14 cellular contexts compared by ENCODE assay signal in the genomic region with DNA sequence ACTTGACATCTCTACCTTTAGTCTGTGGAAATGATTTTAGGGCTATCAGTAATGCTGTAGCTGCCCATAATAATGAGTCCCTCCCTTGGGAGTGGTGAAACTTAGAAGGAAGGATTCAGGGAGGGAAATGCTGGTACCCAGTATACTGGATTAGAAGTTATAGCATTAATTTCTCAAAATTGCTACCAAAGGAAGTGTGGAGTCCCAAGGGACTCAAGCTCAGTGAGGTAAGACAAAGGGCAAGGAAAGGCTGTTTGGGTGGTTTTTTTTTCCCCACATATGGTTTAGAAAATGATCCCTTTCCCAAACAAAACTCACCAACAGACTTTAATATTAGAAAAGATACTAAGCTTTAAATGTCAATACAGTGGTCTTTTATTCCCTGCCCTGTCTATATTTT.
"Had no signal": no experiment of that assay in that cellular context is flagged by ENCODE, and none has a peak within 500 bp of the region (broad histone marks: within the 10 kb centered on the region; RNA-seq: fewer than 3 reads in every experiment).

No MANE protein-coding gene starts in this region.

- ATAC-seq: left colon; naive thymus-derived CD4-positive, alpha-beta T cell had no signal

- H3K27ac ChIP-seq: epithelial cell of prostate, neutrophil, right atrium auricular region, tibial artery had no signal

- H3K4me1 ChIP-seq: right atrium auricular region, tibial artery had no signal

- H3K4me1 Mint-ChIP-seq: activated naive CD4-positive, alpha-beta T cell treated with anti-CD3 and anti-CD28 coated beads, Interleukin-2, amount 10 ng/mL, durations not matched to agents 7 days and 5 days had no signal

- H3K27me3 ChIP-seq: neutrophil, right atrium auricular region, tibial artery had no signal

- DNase-seq: activated CD4-positive, alpha-beta T cell treated with anti-CD3 and anti-CD28 coated beads, Interleukin-2, amount 50 U/mL, for 48 hours; activated naive CD4-positive, alpha-beta T cell treated with anti-CD3 and anti-CD28 coated beads, Interleukin-2, amount 10 ng/mL, durations not matched to agents 7 days and 5 days; left colon; naive thymus-derived CD4-positive, alpha-beta T cell; stimulated activated CD4-positive, alpha-beta T cell treated with anti-CD3 and anti-CD28 coated beads, Interleukin-2, amount 100 ng/mL, for 48 hours; stimulated activated naive CD4-positive, alpha-beta T cell; T1000; tibial artery had no signal

- H3K27ac Mint-ChIP-seq: activated naive CD4-positive, alpha-beta T cell treated with anti-CD3 and anti-CD28 coated beads, Interleukin-2, amount 10 ng/mL, durations not matched to agents 7 days and 5 days; activated T-helper 2 cell treated with anti-CD3 and anti-CD28 coated beads, Interferon-gamma antibody, Interleukin-2, Interleukin-4, amounts not matched to agents 10 μg/mL and 5 μg/mL and 100 μg/mL, durations not matched to agents 14 hours and 24 hours and 36 hours; naive thymus-derived CD4-positive, alpha-beta T cell; progenitor cell of endocrine pancreas had no signal

- H3K27me3 Mint-ChIP-seq: activated naive CD4-positive, alpha-beta T cell treated with anti-CD3 and anti-CD28 coated beads, Interleukin-2, amount 10 ng/mL, durations not matched to agents 7 days and 5 days; naive thymus-derived CD4-positive, alpha-beta T cell; progenitor cell of endocrine pancreas had no signal

- H3K9me3 Mint-ChIP-seq: activated naive CD4-positive, alpha-beta T cell treated with anti-CD3 and anti-CD28 coated beads, Interleukin-2, amount 10 ng/mL, durations not matched to agents 7 days and 5 days; activated T-helper 2 cell treated with anti-CD3 and anti-CD28 coated beads, Interferon-gamma antibody, Interleukin-2, Interleukin-4, amounts not matched to agents 10 μg/mL and 5 μg/mL and 100 μg/mL, durations not matched to agents 14 hours and 24 hours and 36 hours; naive thymus-derived CD4-positive, alpha-beta T cell had no signal

- H3K9me3 ChIP-seq: neutrophil, right atrium auricular region, tibial artery had no signal

- H3K4me3 ChIP-seq: lung, right atrium auricular region, tibial artery had no signal

- H3K4me3 Mint-ChIP-seq: activated naive CD4-positive, alpha-beta T cell treated with anti-CD3 and anti-CD28 coated beads, Interleukin-2, amount 10 ng/mL, durations not matched to agents 7 days and 5 days; naive thymus-derived CD4-positive, alpha-beta T cell had no signal
